In genomic region chr2:202067589-202067988, GRCh38 we compare ENCODE assay signal across 2 cellular contexts.
A peak's percentile ranks its signal among the peaks of the same experiment; 100 is the strongest.
TF ChIP-seq lines count a peak whose summit lies in the region.

No MANE protein-coding gene starts in this region.

TF ChIP-seq in HepG2, 621 proteins besides CTCF, POLR2A, EP300 and RAD21:
- TF ChIP-seq ZNF121 (CRISPR knock-in tag; IDR thresholded peaks at IDR 0.05) = 0 out of 2 replicates have a peak, but pooled peaks have one; percentile 30
- TF ChIP-seq ZNF646 (CRISPR knock-in tag; IDR thresholded peaks at IDR 0.05) = no peak
- no peak for TF ChIP-seq TEAD3 (CRISPR knock-in tag; optimal IDR thresholded peaks at IDR 0.05; ENCODE audit: borderline replicate concordance)
TF ChIP-seq in HepG2: peak in this region for 1.

TF ChIP-seq in H1, 55 proteins besides CTCF, POLR2A, EP300 and RAD21:
- TF ChIP-seq TBP (IDR thresholded peaks at IDR 0.05; ENCODE audit: low read depth, low read length) (no peak), KDM1A (IDR thresholded peaks at IDR 0.05; ENCODE audit: borderline replicate concordance, low read length) (peak; percentile 38; the same call in 1 of the 2 replicates)
